ENCODE assay signal across 21 cellular contexts in the genomic region with DNA sequence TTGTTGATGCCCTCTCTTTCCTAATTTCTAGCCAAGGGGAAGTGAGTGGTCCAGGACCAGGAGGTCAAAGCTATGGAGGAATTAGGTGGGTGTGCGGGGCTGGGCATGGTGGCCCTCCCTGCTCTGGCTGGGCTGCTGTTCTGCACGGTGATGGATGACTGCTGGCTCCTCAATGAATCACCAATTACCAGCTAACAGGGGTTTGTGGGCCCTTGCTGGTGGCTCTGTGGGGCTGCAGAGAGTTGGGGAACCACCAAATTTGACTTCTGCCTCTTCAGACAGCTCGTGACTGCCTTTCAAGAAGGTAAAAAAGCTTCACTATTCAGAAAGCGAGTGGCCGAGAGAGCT.
DNase-seq lines count a peak whose midpoint lies in the region; ATAC-seq and TF ChIP-seq lines count a peak whose summit lies in the region.
"Had no signal": no experiment of that assay in that cellular context is flagged by ENCODE, and none has a peak within 500 bp of the region (broad histone marks: within the 10 kb centered on the region; RNA-seq: fewer than 3 reads in every experiment).

No MANE protein-coding gene starts in this region.

- ATAC-seq in SK-N-SH treated with all-trans-retinoic acid at 6 μM for 48 hours: peak; percentile 13; the same call in 1 of the 3 replicates
- ATAC-seq in stimulated activated memory B cell treated with anti-CD40 and anti-IgM and Interleukin-4, amounts not matched to agents 10 μg/mL and 1 μg/mL and 100 μg/mL, for 72 hours: peak; percentile 22
- ATAC-seq: A549, HCT116 had no signal

- DNase-seq in islet precursor cell (peak; percentile 50), SKM-1 (lab: John Stamatoyannopoulos, UW; ENCODE audit: unreplicated experiment) (no peak), NAMALWA (ENCODE audit: low spot score) (no peak)
- DNase-seq in T-helper 2 cell treated with Interferon-gamma antibody and Interleukin-4, amounts not matched to agents 5 μg/mL and 100 μg/mL, for 36 hours (ENCODE audit: low spot score): no peak
- DNase-seq: 8988T; ACHN; AML-193; BE2C; Calu3; CD4-positive, alpha-beta T cell; COR-L47; DMS53; DMS79 treated with DMSO at 0.1 percent for 48 hours; GF-D8; GM23248; H7 had no signal

- H3K27me3 Mint-ChIP-seq in stimulated activated memory B cell treated with anti-CD40 and anti-IgM and Interleukin-4, amounts not matched to agents 10 μg/mL and 1 μg/mL and 100 μg/mL, for 72 hours: peaks cover 29% of the 10 kb centered on the region
- H3K27me3 Mint-ChIP-seq in T-helper 2 cell treated with Interferon-gamma antibody and Interleukin-4, amounts not matched to agents 5 μg/mL and 100 μg/mL, for 36 hours (ENCODE audit: low read depth): peaks cover 4% of the 10 kb centered on the region

- peaks cover 3% of the 10 kb centered on the region for H3K9me3 Mint-ChIP-seq in stimulated activated memory B cell treated with anti-CD40 and anti-IgM and Interleukin-4, amounts not matched to agents 10 μg/mL and 1 μg/mL and 100 μg/mL, for 72 hours
- H3K9me3 Mint-ChIP-seq in T-helper 2 cell treated with Interferon-gamma antibody and Interleukin-4, amounts not matched to agents 5 μg/mL and 100 μg/mL, for 36 hours: no peaks in the 10 kb centered on the region
- H3K9me3 Mint-ChIP-seq: CD14-positive monocyte; CD4-positive, alpha-beta T cell had no signal

- no peaks in the 10 kb centered on the region for H3K36me3 Mint-ChIP-seq in stimulated activated memory B cell treated with anti-CD40 and anti-IgM and Interleukin-4, amounts not matched to agents 10 μg/mL and 1 μg/mL and 100 μg/mL, for 72 hours
- no peaks in the 10 kb centered on the region for H3K36me3 Mint-ChIP-seq in T-helper 2 cell treated with Interferon-gamma antibody and Interleukin-4, amounts not matched to agents 5 μg/mL and 100 μg/mL, for 36 hours (ENCODE audit: low read depth)
- H3K36me3 Mint-ChIP-seq: CD14-positive monocyte had no signal

- H3K4me1 Mint-ChIP-seq in stimulated activated memory B cell treated with anti-CD40 and anti-IgM and Interleukin-4, amounts not matched to agents 10 μg/mL and 1 μg/mL and 100 μg/mL, for 72 hours: no peaks in the 10 kb centered on the region
- no peaks in the 10 kb centered on the region for H3K4me1 Mint-ChIP-seq in T-helper 2 cell treated with Interferon-gamma antibody and Interleukin-4, amounts not matched to agents 5 μg/mL and 100 μg/mL, for 36 hours (ENCODE audit: low read depth)

- no peak overlapping the region for H3K27ac Mint-ChIP-seq in stimulated activated memory B cell treated with anti-CD40 and anti-IgM and Interleukin-4, amounts not matched to agents 10 μg/mL and 1 μg/mL and 100 μg/mL, for 72 hours
- H3K27ac Mint-ChIP-seq in T-helper 2 cell treated with Interferon-gamma antibody and Interleukin-4, amounts not matched to agents 5 μg/mL and 100 μg/mL, for 36 hours: no peak overlapping the region
- H3K27ac Mint-ChIP-seq: CD14-positive monocyte; CD4-positive, alpha-beta T cell had no signal

- no peak overlapping the region for H3K4me3 Mint-ChIP-seq in stimulated activated memory B cell treated with anti-CD40 and anti-IgM and Interleukin-4, amounts not matched to agents 10 μg/mL and 1 μg/mL and 100 μg/mL, for 72 hours
- no peak overlapping the region for H3K4me3 Mint-ChIP-seq in T-helper 2 cell treated with Interferon-gamma antibody and Interleukin-4, amounts not matched to agents 5 μg/mL and 100 μg/mL, for 36 hours
- H3K4me3 Mint-ChIP-seq: CD14-positive monocyte; CD4-positive, alpha-beta T cell had no signal

TF ChIP-seq in SK-N-SH treated with all-trans-retinoic acid at 6 μM for 48 hours, 23 proteins besides CTCF, POLR2A, EP300 and RAD21:
- no peak for TF ChIP-seq ARNTL (CRISPR knock-in tag; IDR thresholded peaks at IDR 0.05; ENCODE audit: borderline replicate concordance, low read depth)
- TF ChIP-seq ZNF70 (CRISPR knock-in tag; IDR thresholded peaks at IDR 0.05): no peak
- TF ChIP-seq TOX (CRISPR knock-in tag; IDR thresholded peaks at IDR 0.05; ENCODE audit: borderline replicate concordance): no peak
- TF ChIP-seq ZC3H10 (CRISPR knock-in tag; IDR thresholded peaks at IDR 0.05): no peak
- no peak for TF ChIP-seq ZNF565 (CRISPR knock-in tag; conservative IDR thresholded peaks at IDR 0.05; ENCODE audit: low read depth)
- no peak for TF ChIP-seq ZFP30 (CRISPR knock-in tag; IDR thresholded peaks at IDR 0.05)
- TF ChIP-seq, protein P1, sequence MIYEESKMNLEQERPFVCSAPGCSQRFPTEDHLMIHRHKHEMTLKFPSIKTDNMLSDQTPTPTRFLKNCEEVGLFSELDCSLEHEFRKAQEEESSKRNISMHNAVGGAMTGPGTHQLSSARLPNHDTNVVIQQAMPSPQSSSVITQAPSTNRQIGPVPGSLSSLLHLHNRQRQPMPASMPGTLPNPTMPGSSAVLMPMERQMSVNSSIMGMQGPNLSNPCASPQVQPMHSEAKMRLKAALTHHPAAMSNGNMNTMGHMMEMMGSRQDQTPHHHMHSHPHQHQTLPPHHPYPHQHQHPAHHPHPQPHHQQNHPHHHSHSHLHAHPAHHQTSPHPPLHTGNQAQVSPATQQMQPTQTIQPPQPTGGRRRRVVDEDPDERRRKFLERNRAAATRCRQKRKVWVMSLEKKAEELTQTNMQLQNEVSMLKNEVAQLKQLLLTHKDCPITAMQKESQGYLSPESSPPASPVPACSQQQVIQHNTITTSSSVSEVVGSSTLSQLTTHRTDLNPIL (CRISPR knock-in tag; IDR thresholded peaks at IDR 0.05; ENCODE audit: low read depth): no peak
- TF ChIP-seq PPARA (CRISPR knock-in tag; IDR thresholded peaks at IDR 0.05; ENCODE audit: borderline replicate concordance): no peak
- no peak for TF ChIP-seq SNAI2 (CRISPR knock-in tag; IDR thresholded peaks at IDR 0.05)
- TF ChIP-seq, protein P2, sequence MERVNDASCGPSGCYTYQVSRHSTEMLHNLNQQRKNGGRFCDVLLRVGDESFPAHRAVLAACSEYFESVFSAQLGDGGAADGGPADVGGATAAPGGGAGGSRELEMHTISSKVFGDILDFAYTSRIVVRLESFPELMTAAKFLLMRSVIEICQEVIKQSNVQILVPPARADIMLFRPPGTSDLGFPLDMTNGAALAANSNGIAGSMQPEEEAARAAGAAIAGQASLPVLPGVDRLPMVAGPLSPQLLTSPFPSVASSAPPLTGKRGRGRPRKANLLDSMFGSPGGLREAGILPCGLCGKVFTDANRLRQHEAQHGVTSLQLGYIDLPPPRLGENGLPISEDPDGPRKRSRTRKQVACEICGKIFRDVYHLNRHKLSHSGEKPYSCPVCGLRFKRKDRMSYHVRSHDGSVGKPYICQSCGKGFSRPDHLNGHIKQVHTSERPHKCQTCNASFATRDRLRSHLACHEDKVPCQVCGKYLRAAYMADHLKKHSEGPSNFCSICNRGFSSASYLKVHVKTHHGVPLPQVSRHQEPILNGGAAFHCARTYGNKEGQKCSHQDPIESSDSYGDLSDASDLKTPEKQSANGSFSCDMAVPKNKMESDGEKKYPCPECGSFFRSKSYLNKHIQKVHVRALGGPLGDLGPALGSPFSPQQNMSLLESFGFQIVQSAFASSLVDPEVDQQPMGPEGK (CRISPR knock-in tag; IDR thresholded peaks at IDR 0.05; ENCODE audit: borderline replicate concordance): no peak
TF ChIP-seq in SK-N-SH treated with all-trans-retinoic acid at 6 μM for 48 hours: peak in this region for 0.
